1 cellular context compared by ENCODE assay signal in the genomic region with DNA sequence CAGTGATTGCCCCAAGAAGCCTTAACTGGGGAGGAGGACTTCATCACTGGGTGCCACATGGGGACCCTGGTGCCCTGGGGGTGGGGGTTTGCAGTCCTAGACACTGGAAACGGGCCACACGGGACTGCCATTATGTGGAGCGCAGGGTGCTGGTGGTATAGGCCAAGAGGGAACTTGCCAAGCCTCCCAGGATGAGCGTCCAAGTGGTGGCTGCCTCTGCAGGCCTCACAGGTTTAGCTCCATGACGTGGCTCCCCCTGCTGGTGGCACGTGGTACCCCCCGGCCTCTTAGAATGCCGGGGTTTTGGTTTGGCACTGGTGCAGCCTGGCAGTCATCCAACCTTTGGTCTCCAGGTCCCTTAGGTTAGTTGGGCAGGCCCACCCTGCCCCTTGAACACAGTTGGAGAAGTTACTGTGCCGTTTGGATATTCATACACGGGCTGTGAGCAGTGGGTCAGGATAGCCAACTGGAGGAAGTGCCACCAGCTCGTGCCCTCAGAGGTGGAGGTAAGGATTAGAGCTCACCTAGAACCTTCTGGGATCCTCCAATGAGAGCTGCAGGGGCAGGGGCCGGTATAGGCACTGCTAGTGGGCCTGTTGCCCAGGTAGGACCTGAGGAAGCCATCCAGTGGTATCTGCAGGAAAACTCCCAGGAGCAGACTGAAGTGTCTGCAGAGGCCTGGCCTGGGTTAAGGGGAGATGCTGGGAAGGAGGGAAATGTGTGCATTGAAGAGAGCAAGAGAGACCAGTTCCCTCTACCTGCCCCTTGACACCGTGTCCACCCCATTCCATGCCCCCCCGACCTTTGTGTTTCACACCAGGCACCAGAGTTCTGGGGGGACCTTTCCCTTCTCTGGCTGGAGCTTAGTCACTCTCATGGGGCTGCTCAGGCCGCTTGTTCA.
TF ChIP-seq lines count a peak whose summit lies in the region.

No MANE protein-coding gene starts in this region.

TF ChIP-seq in HepG2, 621 proteins besides CTCF, POLR2A, EP300 and RAD21 (continued from another document and continues in another):
- TF ChIP-seq HMG20A (CRISPR knock-in tag; IDR thresholded peaks at IDR 0.05; ENCODE audit: borderline replicate concordance) (peak; percentile 27; the same call in 1 of the 2 replicates), ZNF550 (CRISPR knock-in tag; IDR thresholded peaks at IDR 0.05; ENCODE audit: borderline replicate concordance) (0 out of 2 replicates have a peak, but pooled peaks have one; percentile 39), ZMAT3 (CRISPR knock-in tag; conservative IDR thresholded peaks at IDR 0.05) (peak; percentile 68; the same call in 1 of the 2 replicates), KDM3A (CRISPR knock-in tag; IDR thresholded peaks at IDR 0.05; ENCODE audit: low read depth) (peak; percentile 91; the same call in 1 of the 2 replicates), XRCC5 (optimal IDR thresholded peaks at IDR 0.05; ENCODE audit: low read length) (peak; percentile 91), ZNF75D (CRISPR knock-in tag; IDR thresholded peaks at IDR 0.05; ENCODE audit: borderline replicate concordance) (no peak), ZNF557 (CRISPR knock-in tag; IDR thresholded peaks at IDR 0.05) (no peak), ZNF766 (CRISPR knock-in tag; IDR thresholded peaks at IDR 0.05; ENCODE audit: borderline replicate concordance) (0 out of 2 replicates have a peak, but pooled peaks have one; percentile 50), ZNF224 (CRISPR knock-in tag; IDR thresholded peaks at IDR 0.05) (0 out of 2 replicates have a peak, but pooled peaks have one; percentile 24), REPIN1 (CRISPR knock-in tag; IDR thresholded peaks at IDR 0.05; ENCODE audit: borderline replicate concordance, low read depth) (peak; percentile 95), NFKB2 (CRISPR knock-in tag; IDR thresholded peaks at IDR 0.05; ENCODE audit: borderline replicate concordance) (peak; percentile 60; the same call in 1 of the 2 replicates), FIP1L1 (IDR thresholded peaks at IDR 0.05; ENCODE audit: borderline replicate concordance, insufficient read depth, low read depth, low read length) (0 out of 2 replicates have a peak, but pooled peaks have one; percentile 70), MED1 (CRISPR knock-in tag; IDR thresholded peaks at IDR 0.05) (peak; percentile 41; the same call in 1 of the 2 replicates), ZNF564 (CRISPR knock-in tag; IDR thresholded peaks at IDR 0.05) (peak; percentile 58; the same call in 1 of the 2 replicates), ATM (IDR thresholded peaks at IDR 0.05; ENCODE audit: borderline replicate concordance) (no peak), SKI (IDR thresholded peaks at IDR 0.05; ENCODE audit: partially characterized antibody) (no peak), ZNF354B (CRISPR knock-in tag; IDR thresholded peaks at IDR 0.05) (0 out of 2 replicates have a peak, but pooled peaks have one; percentile 55), RXRA (CRISPR knock-in tag; IDR thresholded peaks at IDR 0.05) (peak; percentile 71), CAMTA2 (CRISPR knock-in tag; IDR thresholded peaks at IDR 0.05; ENCODE audit: borderline replicate concordance) (0 out of 2 replicates have a peak, but pooled peaks have one; percentile 63), ZNF567 (CRISPR knock-in tag; IDR thresholded peaks at IDR 0.05; ENCODE audit: borderline replicate concordance) (0 out of 2 replicates have a peak, but pooled peaks have one; percentile 69), RFXAP (CRISPR knock-in tag; IDR thresholded peaks at IDR 0.05; ENCODE audit: borderline replicate concordance) (0 out of 2 replicates have a peak, but pooled peaks have one; percentile 42), HNRNPUL1 (IDR thresholded peaks at IDR 0.05; ENCODE audit: low read depth, low read length) (no peak), SOX5 (CRISPR knock-in tag; IDR thresholded peaks at IDR 0.05; ENCODE audit: borderline replicate concordance) (peak; percentile 57), MTF2 (CRISPR knock-in tag; IDR thresholded peaks at IDR 0.05; ENCODE audit: borderline replicate concordance) (peak; percentile 81; the same call in 1 of the 2 replicates), STAT5B (CRISPR knock-in tag; IDR thresholded peaks at IDR 0.05) (peak; percentile 64; the same call in 1 of the 2 replicates), PRMT3 (CRISPR knock-in tag; IDR thresholded peaks at IDR 0.05; ENCODE audit: borderline replicate concordance, low read depth) (0 out of 2 replicates have a peak, but pooled peaks have one; percentile 16), YEATS2 (CRISPR knock-in tag; IDR thresholded peaks at IDR 0.05; ENCODE audit: borderline replicate concordance) (0 out of 2 replicates have a peak, but pooled peaks have one; percentile 36), ARHGAP35 (CRISPR knock-in tag; IDR thresholded peaks at IDR 0.05; ENCODE audit: borderline replicate concordance) (0 out of 2 replicates have a peak, but pooled peaks have one; percentile 25), RELA (CRISPR knock-in tag; IDR thresholded peaks at IDR 0.05) (0 out of 2 replicates have a peak, but pooled peaks have one; percentile 61), ZNF781 (CRISPR knock-in tag; IDR thresholded peaks at IDR 0.05; ENCODE audit: borderline replicate concordance, not compliant biosample characterization) (peak; percentile 14), ZNF451 (CRISPR knock-in tag; IDR thresholded peaks at IDR 0.05) (peak; percentile 66; the same call in 1 of the 2 replicates), CHD2 (IDR thresholded peaks at IDR 0.05; ENCODE audit: low read depth, low read length) (peak; percentile 57)
- TF ChIP-seq, protein P1, sequence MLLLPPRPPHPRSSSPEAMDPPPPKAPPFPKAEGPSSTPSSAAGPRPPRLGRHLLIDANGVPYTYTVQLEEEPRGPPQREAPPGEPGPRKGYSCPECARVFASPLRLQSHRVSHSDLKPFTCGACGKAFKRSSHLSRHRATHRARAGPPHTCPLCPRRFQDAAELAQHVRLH (CRISPR knock-in tag; IDR thresholded peaks at IDR 0.05; ENCODE audit: borderline replicate concordance, low read depth), result peak; percentile 94; the same call in 1 of the 2 replicates
- TF ChIP-seq, protein P2, sequence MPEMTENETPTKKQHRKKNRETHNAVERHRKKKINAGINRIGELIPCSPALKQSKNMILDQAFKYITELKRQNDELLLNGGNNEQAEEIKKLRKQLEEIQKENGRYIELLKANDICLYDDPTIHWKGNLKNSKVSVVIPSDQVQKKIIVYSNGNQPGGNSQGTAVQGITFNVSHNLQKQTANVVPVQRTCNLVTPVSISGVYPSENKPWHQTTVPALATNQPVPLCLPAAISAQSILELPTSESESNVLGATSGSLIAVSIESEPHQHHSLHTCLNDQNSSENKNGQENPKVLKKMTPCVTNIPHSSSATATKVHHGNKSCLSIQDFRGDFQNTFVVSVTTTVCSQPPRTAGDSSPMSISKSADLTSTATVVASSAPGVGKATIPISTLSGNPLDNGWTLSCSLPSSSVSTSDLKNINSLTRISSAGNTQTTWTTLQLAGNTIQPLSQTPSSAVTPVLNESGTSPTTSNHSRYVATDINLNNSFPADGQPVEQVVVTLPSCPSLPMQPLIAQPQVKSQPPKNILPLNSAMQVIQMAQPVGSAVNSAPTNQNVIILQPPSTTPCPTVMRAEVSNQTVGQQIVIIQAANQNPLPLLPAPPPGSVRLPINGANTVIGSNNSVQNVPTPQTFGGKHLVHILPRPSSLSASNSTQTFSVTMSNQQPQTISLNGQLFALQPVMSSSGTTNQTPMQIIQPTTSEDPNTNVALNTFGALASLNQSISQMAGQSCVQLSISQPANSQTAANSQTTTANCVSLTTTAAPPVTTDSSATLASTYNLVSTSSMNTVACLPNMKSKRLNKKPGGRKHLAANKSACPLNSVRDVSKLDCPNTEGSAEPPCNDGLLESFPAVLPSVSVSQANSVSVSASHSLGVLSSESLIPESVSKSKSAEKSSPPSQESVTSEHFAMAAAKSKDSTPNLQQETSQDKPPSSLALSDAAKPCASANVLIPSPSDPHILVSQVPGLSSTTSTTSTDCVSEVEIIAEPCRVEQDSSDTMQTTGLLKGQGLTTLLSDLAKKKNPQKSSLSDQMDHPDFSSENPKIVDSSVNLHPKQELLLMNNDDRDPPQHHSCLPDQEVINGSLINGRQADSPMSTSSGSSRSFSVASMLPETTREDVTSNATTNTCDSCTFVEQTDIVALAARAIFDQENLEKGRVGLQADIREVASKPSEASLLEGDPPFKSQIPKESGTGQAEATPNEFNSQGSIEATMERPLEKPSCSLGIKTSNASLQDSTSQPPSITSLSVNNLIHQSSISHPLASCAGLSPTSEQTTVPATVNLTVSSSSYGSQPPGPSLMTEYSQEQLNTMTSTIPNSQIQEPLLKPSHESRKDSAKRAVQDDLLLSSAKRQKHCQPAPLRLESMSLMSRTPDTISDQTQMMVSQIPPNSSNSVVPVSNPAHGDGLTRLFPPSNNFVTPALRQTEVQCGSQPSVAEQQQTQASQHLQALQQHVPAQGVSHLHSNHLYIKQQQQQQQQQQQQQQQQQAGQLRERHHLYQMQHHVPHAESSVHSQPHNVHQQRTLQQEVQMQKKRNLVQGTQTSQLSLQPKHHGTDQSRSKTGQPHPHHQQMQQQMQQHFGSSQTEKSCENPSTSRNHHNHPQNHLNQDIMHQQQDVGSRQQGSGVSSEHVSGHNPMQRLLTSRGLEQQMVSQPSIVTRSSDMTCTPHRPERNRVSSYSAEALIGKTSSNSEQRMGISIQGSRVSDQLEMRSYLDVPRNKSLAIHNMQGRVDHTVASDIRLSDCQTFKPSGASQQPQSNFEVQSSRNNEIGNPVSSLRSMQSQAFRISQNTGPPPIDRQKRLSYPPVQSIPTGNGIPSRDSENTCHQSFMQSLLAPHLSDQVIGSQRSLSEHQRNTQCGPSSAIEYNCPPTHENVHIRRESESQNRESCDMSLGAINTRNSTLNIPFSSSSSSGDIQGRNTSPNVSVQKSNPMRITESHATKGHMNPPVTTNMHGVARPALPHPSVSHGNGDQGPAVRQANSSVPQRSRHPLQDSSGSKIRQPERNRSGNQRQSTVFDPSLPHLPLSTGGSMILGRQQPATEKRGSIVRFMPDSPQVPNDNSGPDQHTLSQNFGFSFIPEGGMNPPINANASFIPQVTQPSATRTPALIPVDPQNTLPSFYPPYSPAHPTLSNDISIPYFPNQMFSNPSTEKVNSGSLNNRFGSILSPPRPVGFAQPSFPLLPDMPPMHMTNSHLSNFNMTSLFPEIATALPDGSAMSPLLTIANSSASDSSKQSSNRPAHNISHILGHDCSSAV (CRISPR knock-in tag; IDR thresholded peaks at IDR 0.05; ENCODE audit: borderline replicate concordance), result no peak
- TF ChIP-seq, protein P3, sequence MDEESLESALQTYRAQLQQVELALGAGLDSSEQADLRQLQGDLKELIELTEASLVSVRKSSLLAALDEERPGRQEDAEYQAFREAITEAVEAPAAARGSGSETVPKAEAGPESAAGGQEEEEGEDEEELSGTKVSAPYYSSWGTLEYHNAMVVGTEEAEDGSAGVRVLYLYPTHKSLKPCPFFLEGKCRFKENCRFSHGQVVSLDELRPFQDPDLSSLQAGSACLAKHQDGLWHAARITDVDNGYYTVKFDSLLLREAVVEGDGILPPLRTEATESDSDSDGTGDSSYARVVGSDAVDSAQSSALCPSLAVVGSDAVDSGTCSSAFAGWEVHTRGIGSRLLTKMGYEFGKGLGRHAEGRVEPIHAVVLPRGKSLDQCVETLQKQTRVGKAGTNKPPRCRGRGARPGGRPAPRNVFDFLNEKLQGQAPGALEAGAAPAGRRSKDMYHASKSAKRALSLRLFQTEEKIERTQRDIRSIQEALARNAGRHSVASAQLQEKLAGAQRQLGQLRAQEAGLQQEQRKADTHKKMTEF (CRISPR knock-in tag; IDR thresholded peaks at IDR 0.05), result peak; percentile 60; the same call in 1 of the 2 replicates
- TF ChIP-seq, protein P4, sequence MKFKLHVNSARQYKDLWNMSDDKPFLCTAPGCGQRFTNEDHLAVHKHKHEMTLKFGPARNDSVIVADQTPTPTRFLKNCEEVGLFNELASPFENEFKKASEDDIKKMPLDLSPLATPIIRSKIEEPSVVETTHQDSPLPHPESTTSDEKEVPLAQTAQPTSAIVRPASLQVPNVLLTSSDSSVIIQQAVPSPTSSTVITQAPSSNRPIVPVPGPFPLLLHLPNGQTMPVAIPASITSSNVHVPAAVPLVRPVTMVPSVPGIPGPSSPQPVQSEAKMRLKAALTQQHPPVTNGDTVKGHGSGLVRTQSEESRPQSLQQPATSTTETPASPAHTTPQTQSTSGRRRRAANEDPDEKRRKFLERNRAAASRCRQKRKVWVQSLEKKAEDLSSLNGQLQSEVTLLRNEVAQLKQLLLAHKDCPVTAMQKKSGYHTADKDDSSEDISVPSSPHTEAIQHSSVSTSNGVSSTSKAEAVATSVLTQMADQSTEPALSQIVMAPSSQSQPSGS (CRISPR knock-in tag; IDR thresholded peaks at IDR 0.05), result peak; percentile 53; the same call in 1 of the 2 replicates
- TF ChIP-seq, protein P5, sequence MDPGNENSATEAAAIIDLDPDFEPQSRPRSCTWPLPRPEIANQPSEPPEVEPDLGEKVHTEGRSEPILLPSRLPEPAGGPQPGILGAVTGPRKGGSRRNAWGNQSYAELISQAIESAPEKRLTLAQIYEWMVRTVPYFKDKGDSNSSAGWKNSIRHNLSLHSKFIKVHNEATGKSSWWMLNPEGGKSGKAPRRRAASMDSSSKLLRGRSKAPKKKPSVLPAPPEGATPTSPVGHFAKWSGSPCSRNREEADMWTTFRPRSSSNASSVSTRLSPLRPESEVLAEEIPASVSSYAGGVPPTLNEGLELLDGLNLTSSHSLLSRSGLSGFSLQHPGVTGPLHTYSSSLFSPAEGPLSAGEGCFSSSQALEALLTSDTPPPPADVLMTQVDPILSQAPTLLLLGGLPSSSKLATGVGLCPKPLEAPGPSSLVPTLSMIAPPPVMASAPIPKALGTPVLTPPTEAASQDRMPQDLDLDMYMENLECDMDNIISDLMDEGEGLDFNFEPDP (CRISPR knock-in tag; conservative IDR thresholded peaks at IDR 0.05), result 0 out of 2 replicates have a peak, but pooled peaks have one; percentile 70
- TF ChIP-seq, protein P6, sequence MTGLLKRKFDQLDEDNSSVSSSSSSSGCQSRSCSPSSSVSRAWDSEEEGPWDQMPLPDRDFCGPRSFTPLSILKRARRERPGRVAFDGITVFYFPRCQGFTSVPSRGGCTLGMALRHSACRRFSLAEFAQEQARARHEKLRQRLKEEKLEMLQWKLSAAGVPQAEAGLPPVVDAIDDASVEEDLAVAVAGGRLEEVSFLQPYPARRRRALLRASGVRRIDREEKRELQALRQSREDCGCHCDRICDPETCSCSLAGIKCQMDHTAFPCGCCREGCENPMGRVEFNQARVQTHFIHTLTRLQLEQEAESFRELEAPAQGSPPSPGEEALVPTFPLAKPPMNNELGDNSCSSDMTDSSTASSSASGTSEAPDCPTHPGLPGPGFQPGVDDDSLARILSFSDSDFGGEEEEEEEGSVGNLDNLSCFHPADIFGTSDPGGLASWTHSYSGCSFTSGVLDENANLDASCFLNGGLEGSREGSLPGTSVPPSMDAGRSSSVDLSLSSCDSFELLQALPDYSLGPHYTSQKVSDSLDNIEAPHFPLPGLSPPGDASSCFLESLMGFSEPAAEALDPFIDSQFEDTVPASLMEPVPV (CRISPR knock-in tag; IDR thresholded peaks at IDR 0.05), result 0 out of 2 replicates have a peak, but pooled peaks have one; percentile 30
- TF ChIP-seq, protein P7, sequence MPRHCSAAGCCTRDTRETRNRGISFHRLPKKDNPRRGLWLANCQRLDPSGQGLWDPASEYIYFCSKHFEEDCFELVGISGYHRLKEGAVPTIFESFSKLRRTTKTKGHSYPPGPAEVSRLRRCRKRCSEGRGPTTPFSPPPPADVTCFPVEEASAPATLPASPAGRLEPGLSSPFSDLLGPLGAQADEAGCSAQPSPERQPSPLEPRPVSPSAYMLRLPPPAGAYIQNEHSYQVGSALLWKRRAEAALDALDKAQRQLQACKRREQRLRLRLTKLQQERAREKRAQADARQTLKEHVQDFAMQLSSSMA (CRISPR knock-in tag; IDR thresholded peaks at IDR 0.05), result peak; percentile 72; the same call in 1 of the 2 replicates
